In genomic region chr6:35731736-35732532, GRCh38 we compare ENCODE assay signal across 1 cellular context.
TF ChIP-seq lines count a peak whose summit lies in the region.

No MANE protein-coding gene starts in this region.

TF ChIP-seq in IMR-90, 13 proteins besides CTCF, POLR2A, EP300 and RAD21 (continued from another document):
- TF ChIP-seq USF2 (IDR thresholded peaks at IDR 0.05; ENCODE audit: low read depth, low read length) (no peak), MAZ (IDR thresholded peaks at IDR 0.05; ENCODE audit: borderline replicate concordance, low read depth, low read length) (no peak; the same call in 1 of the 2 replicates), NFE2L2 (IDR thresholded peaks at IDR 0.05; ENCODE audit: low read depth, low read length) (no peak), SMC3 (IDR thresholded peaks at IDR 0.05; ENCODE audit: low read depth, low read length) (peak; percentile 12; the same call in 1 of the 2 replicates), ELK1 (IDR thresholded peaks at IDR 0.05; ENCODE audit: borderline replicate concordance, low read depth, low read length) (no peak)
TF ChIP-seq in IMR-90: peak in this region for 3.
